1 cellular context compared by ENCODE assay signal in genomic region chr11:45917623-45918330, GRCh38.
A peak's percentile ranks its signal among the peaks of the same experiment; 100 is the strongest.
TF ChIP-seq lines count a peak whose summit lies in the region.

Gene PEX16, minus strand, starts transcription at chr11:45917877. Its CDS starts 66 bp downstream, at chr11:45917811.

TF ChIP-seq in HepG2, 621 proteins besides CTCF, POLR2A, EP300 and RAD21 (continued from another document and continues in another):
- 0 out of 2 replicates have a peak, but pooled peaks have one; percentile 42 for TF ChIP-seq HNF4G (IDR thresholded peaks at IDR 0.05; ENCODE audit: borderline replicate concordance, low read depth, low read length)
- no peak for TF ChIP-seq HNF4G (CRISPR knock-in tag; IDR thresholded peaks at IDR 0.05; ENCODE audit: borderline replicate concordance, low read depth)
- no peak for TF ChIP-seq ZNF232 (CRISPR knock-in tag; IDR thresholded peaks at IDR 0.05; ENCODE audit: borderline replicate concordance)
- no peak for TF ChIP-seq MAFG (CRISPR knock-in tag; IDR thresholded peaks at IDR 0.05)
- 0 out of 2 replicates have a peak, but pooled peaks have one; percentile 49 for TF ChIP-seq KAT7 (CRISPR knock-in tag; IDR thresholded peaks at IDR 0.05; ENCODE audit: borderline replicate concordance)
- no peak for TF ChIP-seq ZNF12 (CRISPR knock-in tag; IDR thresholded peaks at IDR 0.05)
- TF ChIP-seq SNAPC2 (CRISPR knock-in tag; IDR thresholded peaks at IDR 0.05), result no peak
- TF ChIP-seq CCDC6 (CRISPR knock-in tag; IDR thresholded peaks at IDR 0.05), result no peak
- TF ChIP-seq ZNF841 (CRISPR knock-in tag; IDR thresholded peaks at IDR 0.05; ENCODE audit: borderline replicate concordance), result no peak
- no peak for TF ChIP-seq GATAD2A (CRISPR knock-in tag; IDR thresholded peaks at IDR 0.05)
- TF ChIP-seq PHF20 (CRISPR knock-in tag; IDR thresholded peaks at IDR 0.05), result peak; percentile 93
- TF ChIP-seq AGO1 (IDR thresholded peaks at IDR 0.05; ENCODE audit: low read depth, low read length, poor library complexity, severe bottlenecking), result peak; percentile 24
- no peak for TF ChIP-seq HIC2 (CRISPR knock-in tag; IDR thresholded peaks at IDR 0.05; ENCODE audit: low read depth)
- TF ChIP-seq ZNF431 (CRISPR knock-in tag; IDR thresholded peaks at IDR 0.05; ENCODE audit: borderline replicate concordance, low read depth), result no peak
- no peak for TF ChIP-seq SRSF4 (IDR thresholded peaks at IDR 0.05; ENCODE audit: low read depth, low read length, poor library complexity, severe bottlenecking)
- no peak for TF ChIP-seq ZFP41 (CRISPR knock-in tag; IDR thresholded peaks at IDR 0.05; ENCODE audit: borderline replicate concordance)
- TF ChIP-seq ZNF44 (CRISPR knock-in tag; IDR thresholded peaks at IDR 0.05), result 0 out of 2 replicates have a peak, but pooled peaks have one; percentile 30
- no peak for TF ChIP-seq HNRNPK (IDR thresholded peaks at IDR 0.05; ENCODE audit: low read depth, low read length, poor library complexity, severe bottlenecking)
- TF ChIP-seq PITX1 (CRISPR knock-in tag; IDR thresholded peaks at IDR 0.05), result peak; percentile 19; the same call in 1 of the 2 replicates
- TF ChIP-seq ZNF496 (CRISPR knock-in tag; IDR thresholded peaks at IDR 0.05; ENCODE audit: insufficient replicate concordance), result no peak
- TF ChIP-seq ZNF318 (CRISPR knock-in tag; IDR thresholded peaks at IDR 0.05), result no peak
- no peak for TF ChIP-seq HES4 (CRISPR knock-in tag; IDR thresholded peaks at IDR 0.05; ENCODE audit: borderline replicate concordance)
- TF ChIP-seq TFDP2 (CRISPR knock-in tag; IDR thresholded peaks at IDR 0.05), result peak; percentile 60; the same call in 1 of the 2 replicates
- TF ChIP-seq ZNF572 (CRISPR knock-in tag; IDR thresholded peaks at IDR 0.05), result peak; percentile 100
- TF ChIP-seq NR1H2 (CRISPR knock-in tag; IDR thresholded peaks at IDR 0.05; ENCODE audit: borderline replicate concordance, low read depth), result no peak
- TF ChIP-seq ZNF567 (CRISPR knock-in tag; IDR thresholded peaks at IDR 0.05; ENCODE audit: borderline replicate concordance), result no peak
- peak; percentile 10; the same call in 1 of the 2 replicates for TF ChIP-seq ZNF777 (CRISPR knock-in tag; IDR thresholded peaks at IDR 0.05)
- TF ChIP-seq NFAT5 (CRISPR knock-in tag; IDR thresholded peaks at IDR 0.05), result no peak
- no peak for TF ChIP-seq SP1 (IDR thresholded peaks at IDR 0.05)
- peak; percentile 69; the same call in 1 of the 2 replicates for TF ChIP-seq SP1 (CRISPR knock-in tag; IDR thresholded peaks at IDR 0.05)
- no peak for TF ChIP-seq ZNF3 (CRISPR knock-in tag; IDR thresholded peaks at IDR 0.05)
- TF ChIP-seq USF2 (IDR thresholded peaks at IDR 0.05; ENCODE audit: low read depth, low read length), result no peak
- TF ChIP-seq USF2 (CRISPR knock-in tag; IDR thresholded peaks at IDR 0.05; ENCODE audit: borderline replicate concordance), result no peak; the same call in 1 of the 2 replicates
- TF ChIP-seq NFIB (CRISPR knock-in tag; IDR thresholded peaks at IDR 0.05; ENCODE audit: borderline replicate concordance), result no peak
- TF ChIP-seq ZFP91 (CRISPR knock-in tag; IDR thresholded peaks at IDR 0.05; ENCODE audit: borderline replicate concordance), result peak; percentile 47; the same call in 1 of the 2 replicates
- peak; percentile 78 for TF ChIP-seq RFX5 (IDR thresholded peaks at IDR 0.05; ENCODE audit: low read depth, low read length)
- no peak for TF ChIP-seq FUBP1 (CRISPR knock-in tag; IDR thresholded peaks at IDR 0.05; ENCODE audit: borderline replicate concordance)
- TF ChIP-seq MBNL3 (CRISPR knock-in tag; conservative IDR thresholded peaks at IDR 0.05), result no peak
